Comparison of ENCODE assay signal across 27 cellular contexts in the genomic region with DNA sequence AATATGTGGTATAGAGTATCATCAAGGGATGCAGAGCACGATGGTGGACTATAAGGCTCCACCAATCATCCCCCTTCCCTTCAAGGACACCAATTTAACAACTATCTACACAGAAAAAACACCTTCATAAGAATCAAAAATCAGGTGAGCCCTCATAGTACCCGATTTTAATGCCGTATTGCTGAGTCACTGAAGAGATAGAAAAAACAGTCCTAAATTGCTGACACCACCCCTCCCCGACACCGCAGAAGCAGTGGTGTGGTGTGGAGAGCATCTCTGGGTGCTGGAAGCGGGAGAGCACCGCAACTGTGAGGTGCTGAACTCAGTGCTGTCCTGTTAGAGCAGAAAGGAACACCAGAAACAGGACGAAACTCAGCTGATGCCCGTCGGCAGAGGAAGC. TPM values are rescaled to one million over a fixed set of nuclear protein-coding genes. Genes with fewer than 3 reads are reported as not detected.
A peak's percentile ranks its signal among the peaks of the same experiment; 100 is the strongest.
DNase-seq lines count a peak whose midpoint lies in the region; ATAC-seq, FAIRE-seq and TF ChIP-seq lines count a peak whose summit lies in the region.
"Had no signal": no experiment of that assay in that cellular context is flagged by ENCODE, and none has a peak within 500 bp of the region (broad histone marks: within the 10 kb centered on the region; RNA-seq: fewer than 3 reads in every experiment).

No MANE protein-coding gene starts in this region.

- no peak overlapping the region for H4K91ac ChIP-seq in H9 (ENCODE audit: insufficient read length, low read depth, low read length)
- H4K91ac ChIP-seq in H1 (replicated peaks; ENCODE audit: insufficient read length, low read length) = no peak overlapping the region

- POLR2A ChIA-PET in WTC11 (lab: Charles Lee) (no interaction called here), H1 (lab: Charles Lee; ENCODE audit: partially characterized antibody) (no interaction called here)

- H3K27me3 ChIP-seq in H9 (ENCODE audit: insufficient read depth, low read length) (no peaks in the 10 kb centered on the region), H1 (replicated peaks in 1 of 4; ENCODE audit: control insufficient read depth in 3 of 4, extremely low read depth in 1 of 4, insufficient read depth in 3 of 4, low read length in 3 of 4) (no peaks in the 10 kb centered on the region)
- H3K27me3 ChIP-seq: BE2C had no signal

- H2AK5ac ChIP-seq in H9 (ENCODE audit: insufficient read length, low read length) = no peak overlapping the region
- H2AK5ac ChIP-seq in H1 (ENCODE audit: low read depth, low read length) = no peak overlapping the region; the same call in 1 of the 2 replicates

- H3K4me2 ChIP-seq in H9 (ENCODE audit: insufficient read depth, insufficient read length, low read length) = no peak overlapping the region
- H3K4me2 ChIP-seq in H1 (ENCODE audit: insufficient read depth in 1 of 2, low read depth in 2 of 2, low read length in 2 of 2) = no peak overlapping the region
- H3K4me2 ChIP-seq: BLaER1 had no signal

- H3K23ac ChIP-seq in H9 (ENCODE audit: insufficient read length, low read depth, low read length) (no peak overlapping the region), H1 (ENCODE audit: insufficient read length) (no peak overlapping the region)

- H2BK120ac ChIP-seq in H9 (ENCODE audit: low read depth, low read length, poor library complexity, severe bottlenecking) (no peak overlapping the region), H1 (replicated peaks; ENCODE audit: low read depth, low read length) (no peak overlapping the region)

- H2BK20ac ChIP-seq in H9 (ENCODE audit: low read depth, low read length, poor library complexity, severe bottlenecking) (no peak overlapping the region), H1 (ENCODE audit: low read length) (no peak overlapping the region)

- H3K56ac ChIP-seq in H9 (ENCODE audit: insufficient read length, low read depth, low read length) = no peak overlapping the region
- no peak overlapping the region for H3K56ac ChIP-seq in H1 (replicated peaks; ENCODE audit: insufficient read length, low read depth, low read length)

- H4K20me1 ChIP-seq in H9 (ENCODE audit: control insufficient read depth, insufficient read depth, insufficient read length) (no peaks in the 10 kb centered on the region), H1 (replicated peaks in 1 of 2; ENCODE audit: control insufficient read depth in 1 of 2, insufficient read depth in 2 of 2, low read length in 2 of 2) (no peaks in the 10 kb centered on the region)

- CTCF ChIA-PET in WTC11 (lab: Charles Lee) = no interaction called here
- CTCF ChIA-PET in H1 (lab: Charles Lee; ENCODE audit: partially characterized antibody) = interaction anchor here (0.7 kb wide), 1 partner anchor 8 kb away, joined by 3 read pairs; no protein-coding TSS in a partner anchor

- no peak overlapping the region for H3K4me3 Mint-ChIP-seq in H9
- H3K4me3 Mint-ChIP-seq in WTC11 = no peak overlapping the region
- no peak overlapping the region for H3K4me3 Mint-ChIP-seq in nephron progenitor cell
- H3K4me3 Mint-ChIP-seq: CD14-positive monocyte; CD4-positive, alpha-beta memory T cell; CD4-positive, CD25-positive, alpha-beta regulatory T cell had no signal

- H3K4me1 Mint-ChIP-seq in H9 = peaks cover 4 to 5% of the 10 kb centered on the region in 2 experiments; a peak in 1 of 4 replicates
- H3K4me1 Mint-ChIP-seq in WTC11 = peaks cover 11% of the 10 kb centered on the region
- no peaks in the 10 kb centered on the region for H3K4me1 Mint-ChIP-seq in nephron progenitor cell
- H3K4me1 Mint-ChIP-seq: CD14-positive monocyte had no signal

- ATAC-seq in WTC11 (no peak), HG02571 (IDR thresholded peaks at IDR 0.05; ENCODE audit: unreplicated experiment) (no peak)
- ATAC-seq: GM12878 had no signal

- TF ChIP-seq RAD21 in H1 (IDR thresholded peaks at IDR 0.05 in 1 of 2, conservative IDR thresholded peaks at IDR 0.05 in 1 of 2; ENCODE audit: low read depth in 2 of 2, low read length in 2 of 2) = no peak

- H3K18ac ChIP-seq in H9 (ENCODE audit: insufficient read length, low read depth, low read length) (no peak overlapping the region), H1 (ENCODE audit: extremely low read depth, low read length) (no peak overlapping the region)

- WGBS in H9 (ENCODE audit: extremely low coverage, insufficient read length, low lambda C conversion rate) = no CpG with 5 or more reads among the region's 10 CpGs
- 90% methylated on average over 6 of the region's 10 CpGs; no CpG with 5 or more reads in 1 of the 2 experiments for WGBS in H1 (ENCODE audit: extremely low coverage in 1 of 2, insufficient coverage in 1 of 2, insufficient read length in 1 of 2, insufficient replicate concordance in 2 of 2, low coverage in 1 of 2, low lambda C conversion rate in 2 of 2, missing lambda C conversion rate in 1 of 2), 2 experiments

- H3K79me2 ChIP-seq in H9 (ENCODE audit: insufficient read depth, low read length) (no peaks in the 10 kb centered on the region), H1 (ENCODE audit: control insufficient read depth in 1 of 2, insufficient read depth in 2 of 2, low read length in 2 of 2) (0 out of 4 replicates have a peak, but pooled peaks cover 0 to 2% of the 10 kb centered on the region in 2 experiments)

- H2BK15ac ChIP-seq in H9 (ENCODE audit: low read depth, low read length) = no peak overlapping the region
- no peak overlapping the region for H2BK15ac ChIP-seq in H1 (ENCODE audit: low read length)

- peak; percentile 32 for DNase-seq in DMS 273 (lab: John Stamatoyannopoulos, UW; ENCODE audit: unreplicated experiment)
- DNase-seq in DMS 273 treated with DMSO at 0.1 percent for 48 hours (lab: John Stamatoyannopoulos, UW) = no peak
- no peak for DNase-seq in H9
- no peak for DNase-seq in WTC11 (ENCODE audit: low spot score)
- no peak for DNase-seq in H1 (ENCODE audit: low read depth in 1 of 2, low spot score in 2 of 2)
- DNase-seq in NCI-H1436 treated with DMSO at 0.1 percent for 48 hours (lab: John Stamatoyannopoulos, UW) = no peak
- DNase-seq in nephron progenitor cell = no peak
- DNase-seq: ACHN; BE2C; C1 segment of cervical spinal cord; CD4-positive, alpha-beta memory T cell; CD4-positive, CD25-positive, alpha-beta regulatory T cell; CD8-positive, alpha-beta memory T cell; COR-L47; DMS153; DMS53; DMS79; DND-41; EL; GDM1 had no signal

- H3K4ac ChIP-seq in H9 (ENCODE audit: low read depth, low read length) (no peak overlapping the region), H1 (replicated peaks; ENCODE audit: insufficient read length, low read depth, low read length) (no peak overlapping the region)

- H3K9me3 ChIP-seq in H9 (ENCODE audit: control insufficient read depth, low read depth, low read length) (peaks cover 22% of the 10 kb centered on the region), H1 (ENCODE audit: insufficient read depth in 2 of 2, low read depth in 1 of 2, low read length in 1 of 2) (no peaks in the 10 kb centered on the region)
- H3K9me3 ChIP-seq: BE2C had no signal

- TF ChIP-seq CTCF in H9 (conservative IDR thresholded peaks at IDR 0.05) (no peak), WTC11 (IDR thresholded peaks at IDR 0.05) (no peak), H1 (IDR thresholded peaks at IDR 0.05; ENCODE audit: control extremely low read depth in 1 of 3, insufficient read depth in 1 of 3, low read depth in 1 of 3, low read length in 3 of 3) (no peak), nephron progenitor cell (IDR thresholded peaks at IDR 0.05) (no peak)

- H3K36me3 ChIP-seq in H1 (ENCODE audit: control insufficient read depth in 2 of 4, insufficient read depth in 4 of 4, low read length in 3 of 4) = no peaks in the 10 kb centered on the region
- H3K36me3 ChIP-seq: BE2C had no signal

- no peak overlapping the region for H4K5ac ChIP-seq in H9 (ENCODE audit: insufficient read length, low read depth, low read length)
- H4K5ac ChIP-seq in H1 (ENCODE audit: insufficient read length, low read depth, low read length) = no peak overlapping the region

- peak overlapping the region in 2 of 3 experiments; percentile 24 to 75; a peak in 2 of 7 replicates for H3K27ac Mint-ChIP-seq in H9
- peak overlapping the region; percentile 63 for H3K27ac Mint-ChIP-seq in WTC11
- H3K27ac Mint-ChIP-seq in nephron progenitor cell = no peak overlapping the region
- H3K27ac Mint-ChIP-seq: CD4-positive, CD25-positive, alpha-beta regulatory T cell had no signal

- H3K23me2 ChIP-seq in H9 (ENCODE audit: insufficient read length, low read depth, low read length, poor library complexity, severe bottlenecking) = no peaks in the 10 kb centered on the region
- no peaks in the 10 kb centered on the region for H3K23me2 ChIP-seq in H1 (ENCODE audit: low read depth, low read length)

- no peaks in the 10 kb centered on the region; the same call in 1 of the 2 replicates for H3K27me3 Mint-ChIP-seq in H9 (ENCODE audit: low read depth)
- H3K27me3 Mint-ChIP-seq in WTC11 (ENCODE audit: low read depth) = no peaks in the 10 kb centered on the region
- no peaks in the 10 kb centered on the region for H3K27me3 Mint-ChIP-seq in nephron progenitor cell (ENCODE audit: low read depth, poor library complexity)
- H3K27me3 Mint-ChIP-seq: CD4-positive, alpha-beta memory T cell; CD4-positive, CD25-positive, alpha-beta regulatory T cell had no signal

- H2BK5ac ChIP-seq in H9 (ENCODE audit: insufficient read length, low read length) (no peak overlapping the region), H1 (ENCODE audit: low read depth, low read length) (no peak overlapping the region)

- H4K8ac ChIP-seq in H9 (replicated peaks; ENCODE audit: insufficient read length, low read depth, low read length) (no peak overlapping the region), H1 (ENCODE audit: extremely low read depth, insufficient read depth, low read length) (no peak overlapping the region)

- H3K27ac ChIP-seq in H9 (ENCODE audit: insufficient read length, low read depth, low read length) = no peak overlapping the region
- no peak overlapping the region for H3K27ac ChIP-seq in H1 (ENCODE audit: low read depth, low read length)
- H3K27ac ChIP-seq: 22Rv1, BLaER1 had no signal

- no peak for TF ChIP-seq POLR2A in H1 (IDR thresholded peaks at IDR 0.05; ENCODE audit: control extremely low read depth in 1 of 2, low read depth in 2 of 2, low read length in 2 of 2)

- no peak overlapping the region for H3K4me3 ChIP-seq in H1 (ENCODE audit: extremely low read depth in 1 of 4, insufficient read depth in 2 of 4, low read depth in 3 of 4, low read length in 4 of 4)
- H3K4me3 ChIP-seq: BLaER1, GM12878 had no signal

- H3K36me3 Mint-ChIP-seq in H9 (ENCODE audit: insufficient read depth in 1 of 3, low read depth in 3 of 3) (peaks cover 11 to 24% (median 12%) of the 10 kb centered on the region in 3 experiments), WTC11 (no peaks in the 10 kb centered on the region), nephron progenitor cell (ENCODE audit: low read depth) (peaks cover 42% of the 10 kb centered on the region)

- no peak for TF ChIP-seq EP300 in H1 (IDR thresholded peaks at IDR 0.05; ENCODE audit: borderline replicate concordance in 1 of 2, low read depth in 2 of 2, low read length in 2 of 2)

- no peak overlapping the region for H3T11ph ChIP-seq in H9 (ENCODE audit: low read length)

- H2BK12ac ChIP-seq in H9 (ENCODE audit: insufficient read length, low read depth, low read length) (no peak overlapping the region), H1 (ENCODE audit: low read depth, low read length) (no peak overlapping the region)

- H2AFZ ChIP-seq in H9 (ENCODE audit: low read length) (no peak overlapping the region), H1 (ENCODE audit: low read length) (no peak overlapping the region)

- no peak overlapping the region for H3K14ac ChIP-seq in H9 (ENCODE audit: insufficient read depth, low read length)
- H3K14ac ChIP-seq in H1 (ENCODE audit: insufficient read length) = no peak overlapping the region

- peaks cover 69 to 77% of the 10 kb centered on the region in 2 experiments for H3K9me3 Mint-ChIP-seq in H9
- H3K9me3 Mint-ChIP-seq in WTC11 = no peaks in the 10 kb centered on the region
- peaks cover 39% of the 10 kb centered on the region for H3K9me3 Mint-ChIP-seq in nephron progenitor cell
- H3K9me3 Mint-ChIP-seq: CD4-positive, alpha-beta memory T cell; CD4-positive, CD25-positive, alpha-beta regulatory T cell; CD8-positive, alpha-beta memory T cell had no signal

- no peaks in the 10 kb centered on the region for H3K79me1 ChIP-seq in H9 (ENCODE audit: insufficient read depth, low read depth, low read length, poor library complexity, severe bottlenecking)
- no peaks in the 10 kb centered on the region for H3K79me1 ChIP-seq in H1 (ENCODE audit: low read depth, low read length)

- H3K9ac ChIP-seq in H9 (ENCODE audit: extremely low read depth, insufficient read length, low read length) = no peak overlapping the region
- H3K9ac ChIP-seq in H1 (replicated peaks in 1 of 4; ENCODE audit: extremely low read depth in 1 of 4, low read depth in 3 of 4, low read length in 3 of 4) = no peak overlapping the region
- H3K9ac ChIP-seq: BLaER1 had no signal

- FAIRE-seq in H1 (lab: Jason Lieb, UNC) = no peak
- FAIRE-seq: GM12878, GM12892, GM18507 had no signal

- H3K4me1 ChIP-seq in H9 (ENCODE audit: insufficient read depth, low read length) = no peaks in the 10 kb centered on the region
- peaks cover 0 to 4% (median 1%) of the 10 kb centered on the region in 4 experiments; a peak in 2 of 7 replicates for H3K4me1 ChIP-seq in H1 (replicated peaks in 1 of 4; ENCODE audit: control insufficient read depth in 3 of 4, insufficient read depth in 4 of 4, low read length in 3 of 4)
- H3K4me1 ChIP-seq: BE2C, BLaER1 had no signal

RNA-seq across cellular contexts. Expression of gene ABCB7, which starts 49.3 kb away (rescaled TPM):
- total RNA-seq in H9 (2021) = 40.4 and 40.8 TPM in 2 replicates
- total RNA-seq in WTC11 (2021) = 37.6 to 41.6 TPM (median 41.6 TPM) in 3 replicates
- 40.7 and 43.3 TPM in 2 replicates for total RNA-seq in H1 (2021; fragmentation: NEBNext Ultra II Directional; extraction: Animal tissue kit (Norgen Biotek cat#: 25700))
- 23.9 and 24.3 TPM in 2 replicates for polyA plus RNA-seq in H1 (2011; rRNA removed)
- polyA plus RNA-seq in H1 (2011; cell fraction: cytosol; rRNA removed) = 24.3 TPM
- polyA plus RNA-seq in H1 (2011; cell fraction: nucleus; rRNA removed) = 23.1 TPM
- 28.6 to 38.3 TPM (median 31.4 TPM) in 4 replicates for polyA plus RNA-seq in H1 (2012, experiment 1 of 2)
- polyA plus RNA-seq in H1 (2012, experiment 2 of 2) = 2.9 TPM
- polyA plus RNA-seq in H1 (2013, experiment 1 of 2) = 25.3 TPM
- polyA plus RNA-seq in H1 (2013, experiment 2 of 2) = 24.8 TPM
- polyA minus RNA-seq in H1 (2011; rRNA and poly(A)+ RNA removed) = 39.4 and 54.0 TPM in 2 replicates
- polyA minus RNA-seq in H1 (2011; cell fraction: cytosol; rRNA and poly(A)+ RNA removed) = 17.2 TPM
- 33.0 TPM for polyA minus RNA-seq in H1 (2011; cell fraction: nucleus; rRNA and poly(A)+ RNA removed)
